20 cellular contexts compared by ENCODE assay signal in the genomic region with DNA sequence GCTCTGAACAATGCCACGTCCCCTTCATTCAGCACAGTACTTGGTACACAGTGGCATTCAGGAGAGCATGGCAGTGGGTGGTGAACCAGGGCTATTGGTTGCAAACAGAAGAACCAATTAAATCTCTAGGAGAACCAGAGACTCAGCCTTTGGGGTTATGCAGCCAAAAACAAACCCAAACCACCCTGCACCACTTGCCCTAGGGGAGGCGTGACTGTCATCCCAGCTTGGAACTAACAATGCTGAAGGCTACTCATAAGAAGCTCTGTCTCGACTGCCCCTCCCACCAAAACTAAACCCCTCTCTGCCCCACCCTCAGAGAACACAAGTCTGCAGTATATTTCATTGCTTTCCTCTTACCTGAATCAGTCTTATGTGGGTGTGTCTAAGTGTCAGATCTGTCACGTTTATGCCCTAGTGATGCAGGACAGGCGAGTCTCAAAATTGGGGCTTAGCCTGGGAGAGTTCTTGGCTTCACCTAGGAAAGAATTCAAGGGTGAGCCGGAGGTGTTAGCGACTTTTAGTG. TPM values are rescaled to one million over a fixed set of nuclear protein-coding genes. Genes with fewer than 3 reads are reported as not detected.
DNase-seq lines count a peak whose midpoint lies in the region; ATAC-seq and TF ChIP-seq lines count a peak whose summit lies in the region.
"Had no signal": no experiment of that assay in that cellular context is flagged by ENCODE, and none has a peak within 500 bp of the region (broad histone marks: within the 10 kb centered on the region; RNA-seq: fewer than 3 reads in every experiment).

No MANE protein-coding gene starts in this region.

- H3K36me3 Mint-ChIP-seq in activated CD8-positive, alpha-beta memory T cell treated with anti-CD3 and anti-CD28 coated beads, Interleukin-2, amount 10 ng/mL, durations not matched to agents 7 days and 5 days = no peaks in the 10 kb centered on the region
- no peaks in the 10 kb centered on the region for H3K36me3 Mint-ChIP-seq in type B pancreatic cell
- H3K36me3 Mint-ChIP-seq: CD8-positive, alpha-beta memory T cell; IgD-negative memory B cell had no signal

- H3K79me2 ChIP-seq in smooth muscle cell (ENCODE audit: low read depth) = no peaks in the 10 kb centered on the region

- H3K9me3 Mint-ChIP-seq in activated CD8-positive, alpha-beta memory T cell treated with anti-CD3 and anti-CD28 coated beads, Interleukin-2, amount 10 ng/mL, durations not matched to agents 7 days and 5 days (ENCODE audit: low read depth) = no peaks in the 10 kb centered on the region
- peaks cover 4% of the 10 kb centered on the region for H3K9me3 Mint-ChIP-seq in type B pancreatic cell
- H3K9me3 Mint-ChIP-seq: IgD-negative memory B cell had no signal

- TF ChIP-seq CTCF in epithelial cell of esophagus (IDR thresholded peaks at IDR 0.05; ENCODE audit: insufficient read depth, low read depth, low read length, missing control alignments) (no peak), type B pancreatic cell (conservative IDR thresholded peaks at IDR 0.05) (no peak), smooth muscle cell (IDR thresholded peaks at IDR 0.05; ENCODE audit: borderline replicate concordance, insufficient read depth, poor library complexity, severe bottlenecking) (no peak)

- CTCF ChIA-PET in activated CD8-positive, alpha-beta memory T cell treated with anti-CD3 and anti-CD28 coated beads, Interleukin-2, amount 10 ng/mL, durations not matched to agents 7 days and 5 days (lab: Charles Lee) = no interaction called here

- H3K4me1 ChIP-seq in smooth muscle cell (ENCODE audit: low read depth) = no peaks in the 10 kb centered on the region
- H3K4me1 ChIP-seq: Caco-2 had no signal

- H3F3A ChIP-seq in smooth muscle cell (ENCODE audit: low read depth) = no peaks in the 10 kb centered on the region

- no peaks in the 10 kb centered on the region for H3K9me3 ChIP-seq in smooth muscle cell (replicated peaks; ENCODE audit: low read depth)
- H3K9me3 ChIP-seq: Caco-2 had no signal

- H3K4me3 ChIP-seq in epithelial cell of esophagus (ENCODE audit: low read length) (no peak overlapping the region), smooth muscle cell (no peak overlapping the region)
- H3K4me3 ChIP-seq: BLaER1, GM12878 had no signal

- no peak for ATAC-seq in activated CD8-positive, alpha-beta memory T cell treated with anti-CD3 and anti-CD28 coated beads, Interleukin-2, amount 10 ng/mL, durations not matched to agents 7 days and 5 days
- ATAC-seq: GM12878 had no signal

- no peaks in the 10 kb centered on the region for H3K27me3 ChIP-seq in smooth muscle cell (ENCODE audit: low read depth)
- H3K27me3 ChIP-seq: BLaER1 had no signal

- H3K36me3 ChIP-seq in smooth muscle cell (ENCODE audit: low read depth) = no peaks in the 10 kb centered on the region

- H3K27ac Mint-ChIP-seq in activated CD8-positive, alpha-beta memory T cell treated with anti-CD3 and anti-CD28 coated beads, Interleukin-2, amount 10 ng/mL, durations not matched to agents 7 days and 5 days = no peak overlapping the region
- peak overlapping the region; percentile 11 for H3K27ac Mint-ChIP-seq in type B pancreatic cell
- H3K27ac Mint-ChIP-seq: CD8-positive, alpha-beta memory T cell; H9; IgD-negative memory B cell had no signal

- no peak overlapping the region for H3K27ac ChIP-seq in smooth muscle cell (ENCODE audit: low read depth)
- H3K27ac ChIP-seq: 22Rv1, BLaER1 had no signal

- no peak overlapping the region for H3K4me3 Mint-ChIP-seq in activated CD8-positive, alpha-beta memory T cell treated with anti-CD3 and anti-CD28 coated beads, Interleukin-2, amount 10 ng/mL, durations not matched to agents 7 days and 5 days
- H3K4me3 Mint-ChIP-seq in type B pancreatic cell = no peak overlapping the region
- H3K4me3 Mint-ChIP-seq: CD8-positive, alpha-beta memory T cell; H9; IgD-negative memory B cell had no signal

- H3K4me2 ChIP-seq in smooth muscle cell = no peak overlapping the region
- H3K4me2 ChIP-seq: BLaER1 had no signal

- peak; percentile 13 for DNase-seq in activated CD8-positive, alpha-beta memory T cell treated with anti-CD3 and anti-CD28 coated beads, Interleukin-2, amount 50 U/mL, for 48 hours
- no peak for DNase-seq in activated CD8-positive, alpha-beta memory T cell treated with anti-CD3 and anti-CD28 coated beads, Interleukin-2, amount 10 ng/mL, durations not matched to agents 7 days and 5 days
- peak; percentile 4 for DNase-seq in HuH-7.5 (ENCODE audit: low spot score)
- peak; percentile 15 for DNase-seq in epithelial cell of esophagus (ENCODE audit: low read depth)
- no peak for DNase-seq in type B pancreatic cell (ENCODE audit: extremely low spot score, unreplicated experiment)
- no peak for DNase-seq in DMS114 treated with DMSO at 0.1 percent for 48 hours (lab: John Stamatoyannopoulos, UW; ENCODE audit: unreplicated experiment)
- DNase-seq in smooth muscle cell (lab: John Stamatoyannopoulos, UW; ENCODE audit: unreplicated experiment) = no peak
- DNase-seq: AML-193; CD8-positive, alpha-beta memory T cell; DMS79; GOT3; H9 had no signal

- no peaks in the 10 kb centered on the region for H4K20me1 ChIP-seq in smooth muscle cell (ENCODE audit: low read depth)
- H4K20me1 ChIP-seq: BLaER1 had no signal

- no peaks in the 10 kb centered on the region for H3K4me1 Mint-ChIP-seq in activated CD8-positive, alpha-beta memory T cell treated with anti-CD3 and anti-CD28 coated beads, Interleukin-2, amount 10 ng/mL, durations not matched to agents 7 days and 5 days
- no peaks in the 10 kb centered on the region for H3K4me1 Mint-ChIP-seq in type B pancreatic cell (ENCODE audit: unreplicated experiment)
- H3K4me1 Mint-ChIP-seq: CD8-positive, alpha-beta memory T cell; IgD-negative memory B cell had no signal

- peaks cover 3% of the 10 kb centered on the region for H3K27me3 Mint-ChIP-seq in activated CD8-positive, alpha-beta memory T cell treated with anti-CD3 and anti-CD28 coated beads, Interleukin-2, amount 10 ng/mL, durations not matched to agents 7 days and 5 days
- H3K27me3 Mint-ChIP-seq in type B pancreatic cell = peaks cover 3% of the 10 kb centered on the region
- H3K27me3 Mint-ChIP-seq: IgD-negative memory B cell had no signal

- WGBS in smooth muscle cell (ENCODE audit: low lambda C conversion rate) = 89% methylated on average over 7 of the region's 7 CpGs

- no peak overlapping the region for H3K9ac ChIP-seq in smooth muscle cell (ENCODE audit: low read depth)
- H3K9ac ChIP-seq: BLaER1 had no signal

- no peak overlapping the region for H2AFZ ChIP-seq in smooth muscle cell (ENCODE audit: low read depth)

RNA-seq across cellular contexts. Expression of gene KLHL40, which starts 15.2 kb away (rescaled TPM):
- not detected for total RNA-seq in activated CD8-positive, alpha-beta memory T cell treated with anti-CD3 and anti-CD28 coated beads, Interleukin-2, amount 10 ng/mL, durations not matched to agents 7 days and 5 days
- total RNA-seq in type B pancreatic cell (ENCODE audit: low replicate concordance) (0.12 TPM in 1 of 2 replicates, not detected in the other), smooth muscle cell (not detected in 2 replicates)
- not detected in 2 replicates for polyA plus RNA-seq in smooth muscle cell
- total RNA-seq: A673; Caco-2; CD8-positive, alpha-beta memory T cell; G401; GM12878; H9; HT-29 had no signal
- polyA plus RNA-seq: CD8-positive, alpha-beta memory T cell; GM12878; IgD-negative memory B cell had no signal

RNA-seq across cellular contexts. Expression of gene ZBTB47, which starts 16.6 kb away (rescaled TPM):
- under 1 TPM; 0.41 to 0.56 TPM for total RNA-seq in activated CD8-positive, alpha-beta memory T cell treated with anti-CD3 and anti-CD28 coated beads, Interleukin-2, amount 10 ng/mL, durations not matched to agents 7 days and 5 days
- total RNA-seq in type B pancreatic cell (ENCODE audit: low replicate concordance) = 8.1 and 9.0 TPM in 2 replicates
- 6.5 and 7.7 TPM in 2 replicates for total RNA-seq in smooth muscle cell
- 4.6 TPM in 2 replicates for polyA plus RNA-seq in smooth muscle cell
- polyA plus RNA-seq: CD8-positive, alpha-beta memory T cell had no signal

RNA-seq across cellular contexts. Expression of gene HHATL, which starts 32.5 kb away (rescaled TPM):
- not detected for total RNA-seq in activated CD8-positive, alpha-beta memory T cell treated with anti-CD3 and anti-CD28 coated beads, Interleukin-2, amount 10 ng/mL, durations not matched to agents 7 days and 5 days
- total RNA-seq in type B pancreatic cell (ENCODE audit: low replicate concordance) (not detected in 2 replicates), smooth muscle cell (not detected in 2 replicates)
- not detected in 2 replicates for polyA plus RNA-seq in smooth muscle cell
- total RNA-seq: A673; Caco-2; CD8-positive, alpha-beta memory T cell; G401; GM12878; HT-29 had no signal
- polyA plus RNA-seq: CD8-positive, alpha-beta memory T cell; GM12878; IgD-negative memory B cell had no signal

Comparison
In these comparisons a context has a peak if more than half of its experiments do, and no peak if none do; other contexts are left out.
1. DNase-seq: peak in activated CD8-positive, alpha-beta memory T cell treated with anti-CD3 and anti-CD28 coated beads, Interleukin-2, amount 50 U/mL, for 48 hours (single experiment), HuH-7.5 (single experiment) and epithelial cell of esophagus (single experiment); none in activated CD8-positive, alpha-beta memory T cell treated with anti-CD3 and anti-CD28 coated beads, Interleukin-2, amount 10 ng/mL, durations not matched to agents 7 days and 5 days (single experiment), type B pancreatic cell (single experiment), DMS114 treated with DMSO at 0.1 percent for 48 hours (single experiment) and smooth muscle cell (single experiment).